ENCODE assay signal across 2 cellular contexts in genomic region chr9:129174724-129175514, GRCh38.
TF ChIP-seq lines count a peak whose summit lies in the region.

No MANE protein-coding gene starts in this region.

TF ChIP-seq in HEK293, 187 proteins besides CTCF, POLR2A, EP300 and RAD21 (continued from another document and continues in another):
- TF ChIP-seq, protein P1, sequence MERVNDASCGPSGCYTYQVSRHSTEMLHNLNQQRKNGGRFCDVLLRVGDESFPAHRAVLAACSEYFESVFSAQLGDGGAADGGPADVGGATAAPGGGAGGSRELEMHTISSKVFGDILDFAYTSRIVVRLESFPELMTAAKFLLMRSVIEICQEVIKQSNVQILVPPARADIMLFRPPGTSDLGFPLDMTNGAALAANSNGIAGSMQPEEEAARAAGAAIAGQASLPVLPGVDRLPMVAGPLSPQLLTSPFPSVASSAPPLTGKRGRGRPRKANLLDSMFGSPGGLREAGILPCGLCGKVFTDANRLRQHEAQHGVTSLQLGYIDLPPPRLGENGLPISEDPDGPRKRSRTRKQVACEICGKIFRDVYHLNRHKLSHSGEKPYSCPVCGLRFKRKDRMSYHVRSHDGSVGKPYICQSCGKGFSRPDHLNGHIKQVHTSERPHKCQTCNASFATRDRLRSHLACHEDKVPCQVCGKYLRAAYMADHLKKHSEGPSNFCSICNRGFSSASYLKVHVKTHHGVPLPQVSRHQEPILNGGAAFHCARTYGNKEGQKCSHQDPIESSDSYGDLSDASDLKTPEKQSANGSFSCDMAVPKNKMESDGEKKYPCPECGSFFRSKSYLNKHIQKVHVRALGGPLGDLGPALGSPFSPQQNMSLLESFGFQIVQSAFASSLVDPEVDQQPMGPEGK (tag by site-specific recombination; IDR thresholded peaks at IDR 0.05): peak; percentile 91
- TF ChIP-seq ZBTB48 (tag by site-specific recombination; IDR thresholded peaks at IDR 0.05) (0 out of 2 replicates have a peak, but pooled peaks have one; percentile 38), ZNF610 (tag by site-specific recombination; IDR thresholded peaks at IDR 0.05; ENCODE audit: borderline replicate concordance) (peak; percentile 83; the same call in 1 of the 2 replicates), ZNF692 (tag by site-specific recombination; IDR thresholded peaks at IDR 0.05) (no peak; the same call in 1 of the 2 replicates), ZNF558 (tag by site-specific recombination; IDR thresholded peaks at IDR 0.05) (no peak), ZBTB17 (tag by site-specific recombination; IDR thresholded peaks at IDR 0.05) (no peak; the same call in 1 of the 2 replicates), ZNF138 (tag by site-specific recombination; IDR thresholded peaks at IDR 0.05; ENCODE audit: borderline replicate concordance) (no peak), ZNF426 (tag by site-specific recombination; IDR thresholded peaks at IDR 0.05) (no peak), FEZF1 (tag by site-specific recombination; IDR thresholded peaks at IDR 0.05) (peak; percentile 46; the same call in 1 of the 2 replicates), KLF8 (tag by site-specific recombination; IDR thresholded peaks at IDR 0.05) (peak; percentile 75), ZNF211 (tag by site-specific recombination; IDR thresholded peaks at IDR 0.05; ENCODE audit: low read depth) (no peak), ZNF16 (tag by site-specific recombination; IDR thresholded peaks at IDR 0.05; ENCODE audit: low read depth) (no peak), SALL2 (tag by site-specific recombination; IDR thresholded peaks at IDR 0.05; ENCODE audit: borderline replicate concordance) (no peak), ZBTB7A (tag by site-specific recombination; IDR thresholded peaks at IDR 0.05; ENCODE audit: low read depth) (peak; percentile 75; the same call in 1 of the 2 replicates), ZFP69B (tag by site-specific recombination; IDR thresholded peaks at IDR 0.05) (peak; percentile 30; the same call in 1 of the 2 replicates), KLF9 (tag by site-specific recombination; IDR thresholded peaks at IDR 0.05; ENCODE audit: low read depth) (peak; percentile 46), SCRT2 (tag by site-specific recombination; IDR thresholded peaks at IDR 0.05) (no peak), SCRT1 (tag by site-specific recombination; IDR thresholded peaks at IDR 0.05; ENCODE audit: borderline replicate concordance) (no peak), ZNF660 (tag by site-specific recombination; IDR thresholded peaks at IDR 0.05) (no peak), TRIM28 (IDR thresholded peaks at IDR 0.05; ENCODE audit: borderline replicate concordance, low read length) (no peak), ZXDB (tag by site-specific recombination; IDR thresholded peaks at IDR 0.05) (peak; percentile 41; the same call in 1 of the 2 replicates), ZNF362 (tag by site-specific recombination; IDR thresholded peaks at IDR 0.05) (peak; percentile 83), WT1 (tag by site-specific recombination; IDR thresholded peaks at IDR 0.05) (peak; percentile 90), ZNF23 (tag by site-specific recombination; IDR thresholded peaks at IDR 0.05; ENCODE audit: borderline replicate concordance) (no peak), MZF1 (tag by site-specific recombination; IDR thresholded peaks at IDR 0.05; ENCODE audit: borderline replicate concordance) (no peak), ZSCAN30 (tag by site-specific recombination; IDR thresholded peaks at IDR 0.05) (peak; percentile 68; the same call in 1 of the 2 replicates)
- TF ChIP-seq, protein P2, sequence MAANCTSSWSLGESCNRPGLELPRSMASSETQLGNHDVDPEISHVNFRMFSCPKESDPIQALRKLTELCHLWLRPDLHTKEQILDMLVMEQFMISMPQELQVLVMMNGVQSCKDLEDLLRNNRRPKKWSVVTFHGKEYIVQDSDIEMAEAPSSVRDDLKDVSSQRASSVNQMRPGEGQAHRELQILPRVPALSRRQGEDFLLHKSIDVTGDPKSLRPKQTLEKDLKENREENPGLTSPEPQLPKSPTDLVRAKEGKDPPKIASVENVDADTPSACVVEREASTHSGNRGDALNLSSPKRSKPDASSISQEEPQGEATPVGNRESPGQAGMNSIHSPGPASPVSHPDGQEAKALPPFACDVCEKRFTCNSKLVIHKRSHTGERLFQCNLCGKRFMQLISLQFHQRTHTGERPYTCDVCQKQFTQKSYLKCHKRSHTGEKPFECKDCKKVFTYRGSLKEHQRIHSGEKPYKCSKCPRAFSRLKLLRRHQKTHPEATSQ (tag by site-specific recombination; IDR thresholded peaks at IDR 0.05): 0 out of 2 replicates have a peak, but pooled peaks have one; percentile 10
- TF ChIP-seq, protein P3, sequence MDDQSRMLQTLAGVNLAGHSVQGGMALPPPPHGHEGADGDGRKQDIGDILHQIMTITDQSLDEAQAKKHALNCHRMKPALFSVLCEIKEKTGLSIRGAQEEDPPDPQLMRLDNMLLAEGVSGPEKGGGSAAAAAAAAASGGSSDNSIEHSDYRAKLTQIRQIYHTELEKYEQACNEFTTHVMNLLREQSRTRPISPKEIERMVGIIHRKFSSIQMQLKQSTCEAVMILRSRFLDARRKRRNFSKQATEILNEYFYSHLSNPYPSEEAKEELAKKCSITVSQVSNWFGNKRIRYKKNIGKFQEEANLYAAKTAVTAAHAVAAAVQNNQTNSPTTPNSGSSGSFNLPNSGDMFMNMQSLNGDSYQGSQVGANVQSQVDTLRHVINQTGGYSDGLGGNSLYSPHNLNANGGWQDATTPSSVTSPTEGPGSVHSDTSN (CRISPR knock-in tag; IDR thresholded peaks at IDR 0.05): no peak

TF ChIP-seq in K562, 482 proteins besides CTCF, POLR2A, EP300 and RAD21 (continued from another document and continues in another):
- TF ChIP-seq ZNF518B (CRISPR knock-in tag; IDR thresholded peaks at IDR 0.05) (no peak), ZFX (CRISPR knock-in tag; IDR thresholded peaks at IDR 0.05) (peak; percentile 71), USF1 (CRISPR knock-in tag; IDR thresholded peaks at IDR 0.05) (no peak), ZNF589 (CRISPR knock-in tag; IDR thresholded peaks at IDR 0.05; ENCODE audit: low read depth) (peak; percentile 68), ZNF639 (CRISPR knock-in tag; conservative IDR thresholded peaks at IDR 0.05 in 1 of 2, IDR thresholded peaks at IDR 0.05 in 1 of 2) (no peak), SFPQ (IDR thresholded peaks at IDR 0.05; ENCODE audit: low read depth, low read length) (no peak), ATF3 (IDR thresholded peaks at IDR 0.05) (peak; percentile 46; the same call in 1 of the 2 replicates), ATF3 (CRISPR knock-in tag; conservative IDR thresholded peaks at IDR 0.05) (no peak), ZNF12 (CRISPR knock-in tag; IDR thresholded peaks at IDR 0.05) (no peak), SMARCE1 (IDR thresholded peaks at IDR 0.05) (peak; percentile 29; the same call in 1 of the 2 replicates), SLC30A9 (CRISPR knock-in tag; IDR thresholded peaks at IDR 0.05) (no peak), THRA (IDR thresholded peaks at IDR 0.05) (no peak), RBM34 (IDR thresholded peaks at IDR 0.05; ENCODE audit: borderline replicate concordance, insufficient read depth, low read length) (no peak)
- TF ChIP-seq, protein P4, sequence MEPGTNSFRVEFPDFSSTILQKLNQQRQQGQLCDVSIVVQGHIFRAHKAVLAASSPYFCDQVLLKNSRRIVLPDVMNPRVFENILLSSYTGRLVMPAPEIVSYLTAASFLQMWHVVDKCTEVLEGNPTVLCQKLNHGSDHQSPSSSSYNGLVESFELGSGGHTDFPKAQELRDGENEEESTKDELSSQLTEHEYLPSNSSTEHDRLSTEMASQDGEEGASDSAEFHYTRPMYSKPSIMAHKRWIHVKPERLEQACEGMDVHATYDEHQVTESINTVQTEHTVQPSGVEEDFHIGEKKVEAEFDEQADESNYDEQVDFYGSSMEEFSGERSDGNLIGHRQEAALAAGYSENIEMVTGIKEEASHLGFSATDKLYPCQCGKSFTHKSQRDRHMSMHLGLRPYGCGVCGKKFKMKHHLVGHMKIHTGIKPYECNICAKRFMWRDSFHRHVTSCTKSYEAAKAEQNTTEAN (CRISPR knock-in tag; IDR thresholded peaks at IDR 0.05): no peak
- TF ChIP-seq, protein P5, sequence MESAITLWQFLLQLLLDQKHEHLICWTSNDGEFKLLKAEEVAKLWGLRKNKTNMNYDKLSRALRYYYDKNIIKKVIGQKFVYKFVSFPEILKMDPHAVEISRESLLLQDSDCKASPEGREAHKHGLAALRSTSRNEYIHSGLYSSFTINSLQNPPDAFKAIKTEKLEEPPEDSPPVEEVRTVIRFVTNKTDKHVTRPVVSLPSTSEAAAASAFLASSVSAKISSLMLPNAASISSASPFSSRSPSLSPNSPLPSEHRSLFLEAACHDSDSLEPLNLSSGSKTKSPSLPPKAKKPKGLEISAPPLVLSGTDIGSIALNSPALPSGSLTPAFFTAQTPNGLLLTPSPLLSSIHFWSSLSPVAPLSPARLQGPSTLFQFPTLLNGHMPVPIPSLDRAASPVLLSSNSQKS (CRISPR knock-in tag; IDR thresholded peaks at IDR 0.05): no peak
